In the genomic region with DNA sequence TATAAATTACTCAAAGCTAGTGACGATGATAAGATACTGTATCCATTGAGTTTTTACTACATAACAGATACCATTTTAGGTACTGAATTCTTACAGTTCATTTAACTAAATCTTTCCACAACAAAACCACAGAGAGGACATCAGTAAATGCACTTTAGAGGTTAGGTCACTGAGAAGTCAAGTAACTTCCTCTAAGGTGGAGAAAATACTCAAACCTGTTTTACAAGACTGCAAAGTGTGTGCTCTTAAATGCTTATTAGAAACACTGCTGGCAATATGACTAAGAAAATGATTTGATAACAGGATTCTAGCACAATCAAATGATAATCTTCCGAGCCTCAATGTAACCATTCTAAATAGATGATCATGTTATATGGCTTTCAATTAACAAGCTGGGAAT, we compare ENCODE assay signal across 16 cellular contexts.
A peak's percentile ranks its signal among the peaks of the same experiment; 100 is the strongest.
DNase-seq lines count a peak whose midpoint lies in the region; ATAC-seq, FAIRE-seq and TF ChIP-seq lines count a peak whose summit lies in the region.
"Had no signal": no experiment of that assay in that cellular context is flagged by ENCODE, and none has a peak within 500 bp of the region (broad histone marks: within the 10 kb centered on the region; RNA-seq: fewer than 3 reads in every experiment).

No MANE protein-coding gene starts in this region.

- no peak for ATAC-seq in activated CD4-positive, alpha-beta T cell treated with anti-CD3 and anti-CD28 coated beads for 36 hours

- no TSS peak for BruUV-seq in Caco-2 (replicated peaks; lab: Mats Ljungman, UMichigan)

- TF ChIP-seq CTCF in astrocyte (IDR thresholded peaks at IDR 0.05; ENCODE audit: insufficient read depth, low read depth, low read length) (no peak), type B pancreatic cell (conservative IDR thresholded peaks at IDR 0.05) (no peak), Caco-2 (IDR thresholded peaks at IDR 0.05; ENCODE audit: insufficient read depth in 1 of 2, low read depth in 1 of 2, low read length in 1 of 2, severe bottlenecking in 1 of 2, unreplicated experiment in 1 of 2) (no peak)

- no peak overlapping the region for H3K27ac ChIP-seq in astrocyte (ENCODE audit: low read depth, low read length)
- H3K27ac ChIP-seq: BLaER1 had no signal

- DNase-seq in NCI-H2196 (lab: John Stamatoyannopoulos, UW; ENCODE audit: unreplicated experiment) (peak; percentile 0), NCI-H2196 treated with DMSO at 0.1 percent for 48 hours (lab: John Stamatoyannopoulos, UW; ENCODE audit: unreplicated experiment) (no peak), astrocyte (ENCODE audit: low read depth) (no peak), type B pancreatic cell (ENCODE audit: extremely low spot score, unreplicated experiment) (no peak), Caco-2 (no peak)
- no peak for DNase-seq in activated CD4-positive, alpha-beta T cell treated with anti-CD3 and anti-CD28 coated beads for 36 hours
- DNase-seq in activated CD4-positive, alpha-beta T cell treated with anti-CD3 and anti-CD28 coated beads for 4 hours = no peak
- DNase-seq: 8988T; AML-193; CD8-positive, alpha-beta memory T cell; DMS53; GF-D8; HCEC 1CT; HFFc6 had no signal

- H3K4me3 Mint-ChIP-seq in astrocyte (ENCODE audit: unreplicated experiment) (no peak overlapping the region), type B pancreatic cell (no peak overlapping the region), Caco-2 (ENCODE audit: unreplicated experiment) (no peak overlapping the region)
- H3K4me3 Mint-ChIP-seq in activated CD4-positive, alpha-beta T cell treated with anti-CD3 and anti-CD28 coated beads for 36 hours = no peak overlapping the region
- H3K4me3 Mint-ChIP-seq: CD8-positive, alpha-beta memory T cell; HFFc6 had no signal

- H3K79me2 ChIP-seq in astrocyte (ENCODE audit: insufficient read depth, low read length) = peaks cover 19% of the 10 kb centered on the region

- H3K9me3 Mint-ChIP-seq in astrocyte (ENCODE audit: unreplicated experiment) (peaks cover 1% of the 10 kb centered on the region), type B pancreatic cell (peaks cover 6% of the 10 kb centered on the region), Caco-2 (ENCODE audit: unreplicated experiment) (peaks cover 15% of the 10 kb centered on the region)
- H3K9me3 Mint-ChIP-seq in activated CD4-positive, alpha-beta T cell treated with anti-CD3 and anti-CD28 coated beads for 36 hours (ENCODE audit: low read depth) = peaks cover 11% of the 10 kb centered on the region
- H3K9me3 Mint-ChIP-seq: CD8-positive, alpha-beta memory T cell; HFFc6 had no signal

- H3K4me1 ChIP-seq in astrocyte (ENCODE audit: insufficient read depth, low read length) = no peaks in the 10 kb centered on the region
- H3K4me1 ChIP-seq in Caco-2 = 0 out of 2 replicates have a peak, but pooled peaks cover 9% of the 10 kb centered on the region
- H3K4me1 ChIP-seq: BLaER1 had no signal

- H4K20me1 ChIP-seq in astrocyte (ENCODE audit: insufficient read depth, low read length) = peaks cover 4% of the 10 kb centered on the region
- H4K20me1 ChIP-seq: BLaER1 had no signal

- no peaks in the 10 kb centered on the region for H3K9me3 ChIP-seq in astrocyte (ENCODE audit: insufficient read depth, low read depth, low read length)
- no peaks in the 10 kb centered on the region for H3K9me3 ChIP-seq in Caco-2

- H3K36me3 Mint-ChIP-seq in astrocyte (ENCODE audit: low read depth, unreplicated experiment) (peaks cover 12% of the 10 kb centered on the region), type B pancreatic cell (peaks cover 59% of the 10 kb centered on the region), Caco-2 (ENCODE audit: insufficient read depth, unreplicated experiment) (peaks cover 76% of the 10 kb centered on the region)
- H3K36me3 Mint-ChIP-seq in activated CD4-positive, alpha-beta T cell treated with anti-CD3 and anti-CD28 coated beads for 36 hours (ENCODE audit: low read depth) = peaks cover 80% of the 10 kb centered on the region

- H3K4me2 ChIP-seq in astrocyte (ENCODE audit: low read length) = no peak overlapping the region
- H3K4me2 ChIP-seq: BLaER1 had no signal

- H3K27me3 ChIP-seq in astrocyte (ENCODE audit: insufficient read depth, low read length) (no peaks in the 10 kb centered on the region), Caco-2 (replicated peaks; ENCODE audit: control insufficient read depth, insufficient read depth, low read length) (no peaks in the 10 kb centered on the region)
- H3K27me3 ChIP-seq: BLaER1 had no signal

- FAIRE-seq in astrocyte (lab: Jason Lieb, UNC) (peak; percentile 37), islet of Langerhans (lab: Jason Lieb, UNC) (peak; percentile 85)

- peaks cover 9% of the 10 kb centered on the region for H3K4me1 Mint-ChIP-seq in astrocyte (ENCODE audit: low read depth, unreplicated experiment)
- no peaks in the 10 kb centered on the region for H3K4me1 Mint-ChIP-seq in type B pancreatic cell (ENCODE audit: unreplicated experiment)
- H3K4me1 Mint-ChIP-seq in activated CD4-positive, alpha-beta T cell treated with anti-CD3 and anti-CD28 coated beads for 36 hours = no peaks in the 10 kb centered on the region
- H3K4me1 Mint-ChIP-seq in Caco-2 (ENCODE audit: low read depth, unreplicated experiment) = peaks cover 7% of the 10 kb centered on the region
- H3K4me1 Mint-ChIP-seq: CD8-positive, alpha-beta memory T cell had no signal

- H3K9ac ChIP-seq in astrocyte (ENCODE audit: low read length) = no peak overlapping the region
- H3K9ac ChIP-seq: BLaER1 had no signal

- CTCF ChIA-PET in activated CD4-positive, alpha-beta T cell treated with anti-CD3 and anti-CD28 coated beads for 36 hours (lab: Charles Lee) = no interaction called here
- CTCF ChIA-PET in Caco-2 (lab: Charles Lee) = no interaction called here

- H3K27me3 Mint-ChIP-seq in astrocyte (ENCODE audit: low read depth, unreplicated experiment) (no peaks in the 10 kb centered on the region), type B pancreatic cell (no peaks in the 10 kb centered on the region), Caco-2 (ENCODE audit: insufficient read depth, unreplicated experiment) (no peaks in the 10 kb centered on the region)
- no peaks in the 10 kb centered on the region for H3K27me3 Mint-ChIP-seq in activated CD4-positive, alpha-beta T cell treated with anti-CD3 and anti-CD28 coated beads for 36 hours
- H3K27me3 Mint-ChIP-seq: CD8-positive, alpha-beta memory T cell had no signal

- POLR2A ChIA-PET in activated CD4-positive, alpha-beta T cell treated with anti-CD3 and anti-CD28 coated beads for 36 hours (lab: Charles Lee) = no interaction called here
- POLR2A ChIA-PET in Caco-2 (lab: Charles Lee) = no interaction called here

- no peak overlapping the region for H3K27ac Mint-ChIP-seq in astrocyte (ENCODE audit: unreplicated experiment)
- H3K27ac Mint-ChIP-seq in type B pancreatic cell = peak overlapping the region; percentile 23
- H3K27ac Mint-ChIP-seq in activated CD4-positive, alpha-beta T cell treated with anti-CD3 and anti-CD28 coated beads for 36 hours = no peak overlapping the region
- no peak overlapping the region for H3K27ac Mint-ChIP-seq in Caco-2 (ENCODE audit: unreplicated experiment)
- H3K27ac Mint-ChIP-seq: HFFc6 had no signal

- H3K4me3 ChIP-seq in astrocyte (ENCODE audit: insufficient read depth, low read depth, low read length) (no peak overlapping the region), Caco-2 (ENCODE audit: low read depth, low read length) (no peak overlapping the region)
- H3K4me3 ChIP-seq: BLaER1 had no signal

- intact Hi-C loops in activated CD4-positive, alpha-beta T cell treated with anti-CD3 and anti-CD28 coated beads for 36 hours (cut with DNase I, micrococcal nuclease) = loop anchor here in 1 of 2 experiments (10.0 kb wide), 1 partner anchor 65 kb away; no protein-coding TSS in a partner anchor
- intact Hi-C loops in Caco-2 (cut with micrococcal nuclease; ENCODE audit: unreplicated experiment) = no loop called here

- H2AFZ ChIP-seq in astrocyte (ENCODE audit: low read depth, low read length) = no peak overlapping the region

- H3K36me3 ChIP-seq in astrocyte (ENCODE audit: insufficient read depth, low read length) (peaks cover 21% of the 10 kb centered on the region), Caco-2 (ENCODE audit: control insufficient read depth, insufficient read depth, low read length) (peaks cover 2% of the 10 kb centered on the region; the same call in 1 of the 2 replicates)
